16 cellular contexts compared by ENCODE assay signal in genomic region chr12:106433055-106433454, GRCh38.
DNase-seq lines count a peak whose midpoint lies in the region; ATAC-seq, FAIRE-seq and TF ChIP-seq lines count a peak whose summit lies in the region.
"Had no signal": no experiment of that assay in that cellular context is flagged by ENCODE, and none has a peak within 500 bp of the region (broad histone marks: within the 10 kb centered on the region; RNA-seq: fewer than 3 reads in every experiment).

No MANE protein-coding gene starts in this region.

- H3K27ac ChIP-seq in right cardiac atrium (ENCODE audit: low read length): no peak overlapping the region
- peak overlapping the region in 2 of 3 donors; percentile 35 to 36 for H3K27ac ChIP-seq in right lobe of liver
- H3K27ac ChIP-seq in small intestine (ENCODE audit: low read depth in 1 of 2, low read length in 1 of 2): no peak overlapping the region
- H3K27ac ChIP-seq: BLaER1, GM23248 had no signal

- H3K4me3 ChIP-seq in right cardiac atrium (ENCODE audit: low read length) (no peak overlapping the region), adipocyte (ENCODE audit: low read length) (no peak overlapping the region), right lobe of liver (no peak overlapping the region), small intestine (ENCODE audit: low read depth in 1 of 2, low read length in 2 of 2) (no peak overlapping the region)
- H3K4me3 ChIP-seq: BLaER1, GM23248 had no signal

- peak overlapping the region; percentile 44 for H3K9ac ChIP-seq in adipocyte (ENCODE audit: low read length)
- H3K9ac ChIP-seq: BLaER1, GM23248 had no signal

- TF ChIP-seq CTCF in right lobe of liver (IDR thresholded peaks at IDR 0.05): no peak

- DNase-seq in Right ventricle myocardium inferior (ENCODE audit: missing footprints) (no peak), right cardiac atrium (no peak), adipocyte (ENCODE audit: low read depth) (no peak), right lobe of liver (no peak), small intestine (peak; percentile 63), SKM-1 treated with dmso at 0.1 percent for 144 hours (lab: John Stamatoyannopoulos, UW; ENCODE audit: unreplicated experiment) (no peak)
- no peak for DNase-seq in stimulated activated effector memory CD8-positive, alpha-beta T cell treated with anti-CD3 and anti-CD28 coated beads, Interleukin-12 subunit alpha, Interleukin-12 subunit beta, amount 100 ng/mL, for 72 hours (ENCODE audit: low spot score in 2 of 2)
- DNase-seq: 8988T; AML-193; Calu3; CD4-positive, CD25-positive, alpha-beta regulatory T cell; DMS 273 treated with DMSO at 0.1 percent for 48 hours; GM23248 had no signal

- 77% methylated on average over 2 of the region's 2 CpGs for WGBS in right cardiac atrium
- WGBS in right lobe of liver (ENCODE audit: insufficient coverage, low coverage, low lambda C conversion rate, missing lambda C conversion rate): 26% methylated on average over 2 of the region's 2 CpGs
- 25 to 64% (median 33%) methylated on average over 2 of the region's 2 CpGs for WGBS in small intestine, 3 donors

- H3K4me3 Mint-ChIP-seq in stimulated activated effector memory CD8-positive, alpha-beta T cell treated with anti-CD3 and anti-CD28 coated beads, Interleukin-12 subunit alpha, Interleukin-12 subunit beta, amount 100 ng/mL, for 72 hours: no peak overlapping the region
- H3K4me3 Mint-ChIP-seq: CD4-positive, CD25-positive, alpha-beta regulatory T cell had no signal

- peaks cover 54% of the 10 kb centered on the region for H3K36me3 Mint-ChIP-seq in stimulated activated effector memory CD8-positive, alpha-beta T cell treated with anti-CD3 and anti-CD28 coated beads, Interleukin-12 subunit alpha, Interleukin-12 subunit beta, amount 100 ng/mL, for 72 hours

- FAIRE-seq in small intestine (lab: Jason Lieb, UNC): no peak
- FAIRE-seq: GM18507, H54 had no signal

- H3K9me3 ChIP-seq in right cardiac atrium (ENCODE audit: control insufficient read depth, low read length): no peaks in the 10 kb centered on the region
- no peaks in the 10 kb centered on the region for H3K9me3 ChIP-seq in adipocyte (ENCODE audit: control insufficient read depth, low read length)
- no peaks in the 10 kb centered on the region for H3K9me3 ChIP-seq in right lobe of liver
- H3K9me3 ChIP-seq in small intestine (ENCODE audit: control insufficient read depth, low read depth): no peaks in the 10 kb centered on the region
- H3K9me3 ChIP-seq: BLaER1 had no signal

- H3K27me3 ChIP-seq in right cardiac atrium (ENCODE audit: control insufficient read depth, insufficient read depth): no peaks in the 10 kb centered on the region
- H3K27me3 ChIP-seq in adipocyte (replicated peaks; ENCODE audit: control insufficient read depth, insufficient read depth, low read length): no peaks in the 10 kb centered on the region
- no peaks in the 10 kb centered on the region for H3K27me3 ChIP-seq in right lobe of liver
- no peaks in the 10 kb centered on the region for H3K27me3 ChIP-seq in small intestine (ENCODE audit: control insufficient read depth in 2 of 2, insufficient read depth in 2 of 2, low read length in 2 of 2)
- H3K27me3 ChIP-seq: BLaER1 had no signal

- no peak overlapping the region for H3K27ac Mint-ChIP-seq in stimulated activated effector memory CD8-positive, alpha-beta T cell treated with anti-CD3 and anti-CD28 coated beads, Interleukin-12 subunit alpha, Interleukin-12 subunit beta, amount 100 ng/mL, for 72 hours
- H3K27ac Mint-ChIP-seq: CD4-positive, CD25-positive, alpha-beta regulatory T cell had no signal

- ATAC-seq in Right ventricle myocardium inferior (peak; percentile 10), right cardiac atrium (no peak), right lobe of liver (peak; percentile 83 to 95 (median 91))
- no peak for ATAC-seq in stimulated activated effector memory CD8-positive, alpha-beta T cell treated with anti-CD3 and anti-CD28 coated beads, Interleukin-12 subunit alpha, Interleukin-12 subunit beta, amount 100 ng/mL, for 72 hours

- TF ChIP-seq POLR2A in right lobe of liver (IDR thresholded peaks at IDR 0.05): no peak

- H3K36me3 ChIP-seq in adipocyte (ENCODE audit: control insufficient read depth, insufficient read depth, low read length, severe bottlenecking): peaks cover 47% of the 10 kb centered on the region
- H3K36me3 ChIP-seq in right lobe of liver: peaks cover 0 to 24% (median under 1%) of the 10 kb centered on the region in 4 donors
- peaks cover 5 to 9% of the 10 kb centered on the region in 2 donors for H3K36me3 ChIP-seq in small intestine (ENCODE audit: control insufficient read depth in 2 of 2, insufficient read depth in 2 of 2, low read length in 2 of 2)

- intact Hi-C loops in Right ventricle myocardium inferior (cut with DNase I): no loop called here
- intact Hi-C loops in right cardiac atrium (cut with DNase I): no loop called here
- intact Hi-C loops in right lobe of liver (cut with DNase I): no loop called here

- no peaks in the 10 kb centered on the region for H3K9me3 Mint-ChIP-seq in stimulated activated effector memory CD8-positive, alpha-beta T cell treated with anti-CD3 and anti-CD28 coated beads, Interleukin-12 subunit alpha, Interleukin-12 subunit beta, amount 100 ng/mL, for 72 hours

- H3K4me1 ChIP-seq in right cardiac atrium (ENCODE audit: control insufficient read depth, insufficient read depth, low read length) (no peaks in the 10 kb centered on the region), adipocyte (ENCODE audit: control insufficient read depth, insufficient read depth, low read length) (peaks cover 50% of the 10 kb centered on the region), right lobe of liver (peaks cover 0 to 16% (median 7%) of the 10 kb centered on the region in 4 donors), small intestine (ENCODE audit: control insufficient read depth in 2 of 2, insufficient read depth in 1 of 2, low read depth in 1 of 2, low read length in 1 of 2) (no peaks in the 10 kb centered on the region)
- H3K4me1 ChIP-seq: BLaER1 had no signal

- H3K4me1 Mint-ChIP-seq in stimulated activated effector memory CD8-positive, alpha-beta T cell treated with anti-CD3 and anti-CD28 coated beads, Interleukin-12 subunit alpha, Interleukin-12 subunit beta, amount 100 ng/mL, for 72 hours: no peaks in the 10 kb centered on the region
- H3K4me1 Mint-ChIP-seq: CD4-positive, CD25-positive, alpha-beta regulatory T cell had no signal

Comparison
In these comparisons a context has a peak if more than half of its experiments do, and no peak if none do; other contexts are left out.
1. ATAC-seq: peak in Right ventricle myocardium inferior (single experiment) and right lobe of liver (4 of 4); none in right cardiac atrium (0 of 2) and stimulated activated effector memory CD8-positive, alpha-beta T cell treated with anti-CD3 and anti-CD28 coated beads, Interleukin-12 subunit alpha, Interleukin-12 subunit beta, amount 100 ng/mL, for 72 hours (single experiment).
2. H3K27ac ChIP-seq: peak in right lobe of liver (2 of 3); none in right cardiac atrium (single experiment) and small intestine (0 of 2).